In genomic region chr9:131370638-131371037, GRCh38 we compare ENCODE assay signal across 19 cellular contexts.
"Had no signal": no experiment of that assay in that cellular context is flagged by ENCODE, and none has a peak within 500 bp of the region (broad histone marks: within the 10 kb centered on the region; RNA-seq: fewer than 3 reads in every experiment).

No MANE protein-coding gene starts in this region.

- H3K27me3 ChIP-seq: esophagus muscularis mucosa had no signal

- H3K36me3 ChIP-seq: esophagus muscularis mucosa, prostate gland had no signal

- H3K27ac ChIP-seq: coronary artery, esophagus muscularis mucosa, prostate gland had no signal

- DNase-seq: activated B cell treated with CpG ODN at 0.5 μM for 24 hours; activated CD4-positive, alpha-beta T cell treated with anti-CD3 and anti-CD28 coated beads for 48 hours; activated CD8-positive, alpha-beta T cell treated with anti-CD3 and anti-CD28 coated beads for 36 hours; activated naive CD4-positive, alpha-beta T cell; activated naive CD8-positive, alpha-beta T cell treated with anti-CD3 and anti-CD28 coated beads, Interleukin-2, amount 10 ng/mL, durations not matched to agents 7 days and 5 days; activated T-cell treated with anti-CD3 and anti-CD28 coated beads, Interleukin-2, amount 50 U/mL, for 1 hour; amygdala; caudate nucleus; immature natural killer cell; naive thymus-derived CD8-positive, alpha-beta T cell; stimulated activated CD4-positive, alpha-beta T cell treated with anti-CD3 and anti-CD28 coated beads, Interleukin-2, amount 100 ng/mL, for 48 hours; T-helper 1 cell; T-helper 9 cell had no signal

- H3K27ac Mint-ChIP-seq: activated B cell treated with CpG ODN at 0.5 μM for 24 hours; activated CD8-positive, alpha-beta T cell treated with anti-CD3 and anti-CD28 coated beads for 36 hours; activated naive CD8-positive, alpha-beta T cell treated with anti-CD3 and anti-CD28 coated beads, Interleukin-2, amount 10 ng/mL, durations not matched to agents 7 days and 5 days; activated T-helper 17 cell treated with anti-CD3 and anti-CD28 coated beads, Interleukin-2, amount 50 U/mL, for 72 hours; immature natural killer cell; naive thymus-derived CD8-positive, alpha-beta T cell; stimulated activated naive CD8-positive, alpha-beta T cell treated with anti-CD3 and anti-CD28 coated beads, Interleukin-15, Interleukin-2, amounts not matched to agents 100 ng/mL and 50 ng/mL, for 24 hours had no signal

- H3K36me3 Mint-ChIP-seq: immature natural killer cell had no signal

- H3K4me3 ChIP-seq: coronary artery, esophagus muscularis mucosa, prostate gland had no signal

- H3K9me3 Mint-ChIP-seq: activated B cell treated with CpG ODN at 0.5 μM for 24 hours; activated CD8-positive, alpha-beta T cell treated with anti-CD3 and anti-CD28 coated beads for 36 hours; activated naive CD8-positive, alpha-beta T cell treated with anti-CD3 and anti-CD28 coated beads, Interleukin-2, amount 10 ng/mL, durations not matched to agents 7 days and 5 days; activated T-helper 17 cell treated with anti-CD3 and anti-CD28 coated beads, Interleukin-2, amount 50 U/mL, for 72 hours; immature natural killer cell; naive thymus-derived CD8-positive, alpha-beta T cell; stimulated activated naive CD8-positive, alpha-beta T cell treated with anti-CD3 and anti-CD28 coated beads, Interleukin-15, Interleukin-2, amounts not matched to agents 100 ng/mL and 50 ng/mL, for 24 hours had no signal

- ATAC-seq: activated CD8-positive, alpha-beta T cell treated with anti-CD3 and anti-CD28 coated beads for 36 hours; activated T-helper 17 cell treated with anti-CD3 and anti-CD28 coated beads, Interleukin-2, amount 50 U/mL, for 72 hours; naive thymus-derived CD8-positive, alpha-beta T cell; right cardiac atrium had no signal
